ENCODE assay signal across 13 cellular contexts in the genomic region with DNA sequence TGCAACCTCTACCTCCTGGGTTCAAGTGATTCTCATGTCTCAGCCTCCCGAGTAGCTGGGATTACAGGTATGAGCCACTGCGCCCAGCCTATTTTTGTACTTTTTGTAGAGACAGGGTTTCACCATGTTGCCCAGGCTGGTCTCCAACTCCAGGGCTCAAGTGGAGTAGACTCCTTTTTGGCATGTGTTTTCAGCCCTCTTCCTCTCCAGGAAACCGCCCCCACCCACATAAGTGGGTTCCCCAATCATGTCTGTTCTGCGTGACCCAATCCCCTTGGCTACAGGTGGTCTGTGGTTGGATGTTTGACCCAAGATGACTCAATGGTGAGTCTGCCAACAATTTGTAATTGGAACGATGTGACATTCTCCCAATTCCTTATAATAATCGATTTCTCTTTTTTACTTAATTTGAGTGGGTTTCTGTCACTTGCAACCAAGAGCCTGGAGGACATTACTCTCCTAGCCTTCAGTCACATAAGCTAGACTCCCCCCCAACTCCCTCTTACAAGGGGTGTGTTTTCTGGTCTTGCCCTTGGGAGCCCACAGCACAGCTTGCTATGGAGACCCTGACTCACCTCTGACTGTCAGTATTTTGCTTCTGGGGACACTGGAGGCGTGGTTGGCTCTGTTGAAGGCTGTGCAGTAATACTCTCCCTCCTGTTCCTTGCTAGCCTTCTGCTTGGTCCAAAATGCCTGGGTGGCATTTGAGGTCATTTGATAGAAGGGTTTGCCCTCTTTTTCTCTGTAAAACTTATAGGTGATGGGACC. TPM values are rescaled to one million over a fixed set of nuclear protein-coding genes. Genes with fewer than 3 reads are reported as not detected.
DNase-seq lines count a peak whose midpoint lies in the region; ATAC-seq lines count a peak whose summit lies in the region.
"Had no signal": no experiment of that assay in that cellular context is flagged by ENCODE, and none has a peak within 500 bp of the region (broad histone marks: within the 10 kb centered on the region; RNA-seq: fewer than 3 reads in every experiment).

No MANE protein-coding gene starts in this region.

- ATAC-seq in activated T-cell treated with anti-CD3 and anti-CD28 coated beads, Interleukin-2, amount 50 U/mL, for 72 hours (replicated peaks in 1 of 2), result peak; percentile 58 to 85
- ATAC-seq in left cardiac atrium, result peak; percentile 19 to 65
- ATAC-seq in GM18868 (IDR thresholded peaks at IDR 0.05; ENCODE audit: unreplicated experiment), result no peak
- ATAC-seq: effector memory CD8-positive, alpha-beta T cell had no signal

- peak; percentile 66 for DNase-seq in activated CD8-positive, alpha-beta memory T cell treated with anti-CD3 and anti-CD28 coated beads, Interleukin-2, amount 50 U/mL, for 48 hours
- no peak for DNase-seq in activated CD8-positive, alpha-beta memory T cell treated with anti-CD3 and anti-CD28 coated beads, Interleukin-2, amount 50 U/mL, for 4 hours
- peak; percentile 11 to 19 for DNase-seq in activated T-cell treated with anti-CD3 and anti-CD28 coated beads, Interleukin-2, amount 50 U/mL, for 72 hours
- DNase-seq in left cardiac atrium, result peak; percentile 51
- DNase-seq in stromal cell of bone marrow (ENCODE audit: low read depth), result peak; percentile 66
- DNase-seq in amniotic stem cell (lab: John Stamatoyannopoulos, UW), result no peak
- no peak for DNase-seq in cerebellum (ENCODE audit: low spot score)
- DNase-seq: ACHN; effector memory CD8-positive, alpha-beta T cell; GF-D8; NCI-H1105 treated with DMSO at 0.1 percent for 48 hours; nucleus accumbens had no signal

- intact Hi-C loops in left cardiac atrium (cut with DNase I), result no loop called here

- H3K27ac Mint-ChIP-seq in activated T-cell treated with anti-CD3 and anti-CD28 coated beads, Interleukin-2, amount 50 U/mL, for 72 hours, result no peak overlapping the region

- H3K27me3 Mint-ChIP-seq in activated T-cell treated with anti-CD3 and anti-CD28 coated beads, Interleukin-2, amount 50 U/mL, for 72 hours (ENCODE audit: low read depth), result no peaks in the 10 kb centered on the region
- H3K27me3 Mint-ChIP-seq: effector memory CD8-positive, alpha-beta T cell had no signal

- H3K9me3 Mint-ChIP-seq in activated T-cell treated with anti-CD3 and anti-CD28 coated beads, Interleukin-2, amount 50 U/mL, for 72 hours, result no peaks in the 10 kb centered on the region
- H3K9me3 Mint-ChIP-seq: effector memory CD8-positive, alpha-beta T cell had no signal

- H3K4me1 Mint-ChIP-seq in activated T-cell treated with anti-CD3 and anti-CD28 coated beads, Interleukin-2, amount 50 U/mL, for 72 hours (ENCODE audit: low read depth), result peaks cover 32% of the 10 kb centered on the region

- H3K36me3 Mint-ChIP-seq in activated T-cell treated with anti-CD3 and anti-CD28 coated beads, Interleukin-2, amount 50 U/mL, for 72 hours (ENCODE audit: insufficient read depth in 2 of 2), result peaks cover 2 to 7% of the 10 kb centered on the region in 2 donors

- H3K4me3 Mint-ChIP-seq in activated T-cell treated with anti-CD3 and anti-CD28 coated beads, Interleukin-2, amount 50 U/mL, for 72 hours, result peak overlapping the region in 1 of 2 donors; percentile 15
- H3K4me3 Mint-ChIP-seq: effector memory CD8-positive, alpha-beta T cell had no signal

RNA-seq across cellular contexts. Expression of a gene that starts 34.9 kb away (rescaled TPM):
- total RNA-seq in activated T-cell treated with anti-CD3 and anti-CD28 coated beads, Interleukin-2, amount 50 U/mL, for 72 hours, result 10 to 100 TPM; 16.1 to 21.5 TPM
- total RNA-seq in left cardiac atrium (100 to 1,000 TPM; 147 to 297 TPM), cerebellum (6.8 TPM)

Comparison
In these comparisons a context has a peak if more than half of its experiments do, and no peak if none do; other contexts are left out.
1. DNase-seq: peak in activated CD8-positive, alpha-beta memory T cell treated with anti-CD3 and anti-CD28 coated beads, Interleukin-2, amount 50 U/mL, for 48 hours (single experiment), activated T-cell treated with anti-CD3 and anti-CD28 coated beads, Interleukin-2, amount 50 U/mL, for 72 hours (2 of 2), left cardiac atrium (single experiment) and stromal cell of bone marrow (single experiment); none in activated CD8-positive, alpha-beta memory T cell treated with anti-CD3 and anti-CD28 coated beads, Interleukin-2, amount 50 U/mL, for 4 hours (single experiment), amniotic stem cell (single experiment) and cerebellum (single experiment).
2. RNA of a gene that starts 34.9 kb away (total RNA-seq): 147 to 297 TPM in left cardiac atrium; 16.1 to 21.5 TPM in activated T-cell treated with anti-CD3 and anti-CD28 coated beads, Interleukin-2, amount 50 U/mL, for 72 hours and 6.8 TPM in cerebellum (single experiment); every median in the first group is over 4 times any median in the second.